24 cellular contexts compared by ENCODE assay signal in the genomic region with DNA sequence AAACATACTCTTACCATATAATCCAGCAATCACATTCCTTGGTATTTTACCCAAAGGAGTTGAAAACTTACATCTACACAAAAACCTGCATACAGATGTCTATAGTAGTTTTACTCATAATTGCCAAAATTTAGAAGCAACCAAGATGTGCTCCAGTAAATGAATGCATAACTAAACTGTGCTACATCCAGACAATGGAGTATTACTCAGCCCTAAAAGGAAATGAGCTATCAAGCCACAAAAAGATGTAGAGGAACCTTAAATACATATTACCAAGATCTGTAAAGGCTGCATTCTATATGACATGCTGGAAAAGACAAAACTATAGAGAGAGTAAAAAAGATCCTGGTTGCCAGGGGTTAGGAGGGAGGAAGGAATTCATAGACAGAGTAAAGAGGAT. TPM values are rescaled to one million over a fixed set of nuclear protein-coding genes. Genes with fewer than 3 reads are reported as not detected.
"Had no signal": no experiment of that assay in that cellular context is flagged by ENCODE, and none has a peak within 500 bp of the region (broad histone marks: within the 10 kb centered on the region; RNA-seq: fewer than 3 reads in every experiment).

No MANE protein-coding gene starts in this region.

- H3K4me2 ChIP-seq: SK-N-SH had no signal

- H3K4me3 ChIP-seq: MG63 had no signal

- H3K9me3 ChIP-seq: MG63, SK-N-SH had no signal

- H3K9ac ChIP-seq: SK-N-SH had no signal

- ATAC-seq: Panc1, PC-3 had no signal

- H3K36me3 ChIP-seq: MG63 had no signal

- H3K27ac ChIP-seq: RWPE1 had no signal

- DNase-seq: IMR-90, Karpas-422, KG1, MG63, NCI-H1092, NCI-H1105 treated with DMSO at 0.1 percent for 48 hours, NCI-H1417 treated with DMSO at 0.1 percent for 48 hours, NCI-H187, NCI-H2029, NCI-H2081 treated with DMSO at 0.1 percent for 48 hours, NCI-H2171, NCI-H226, NCI-H446, NCI-H510A, NCI-H69, NCI-H774, PC-3, SHP77, SK-N-SH had no signal

- H3K27me3 ChIP-seq: MG63 had no signal

RNA-seq across cellular contexts. Expression of gene CH25H, which starts 21.8 kb away (rescaled TPM):
- total RNA-seq: HT-29, OCI-LY7, PC-3, SK-MEL-5 had no signal
- polyA plus RNA-seq: SK-N-SH had no signal
